25 cellular contexts compared by ENCODE assay signal in genomic region chr13:98880673-98881072, GRCh38.
DNase-seq lines count a peak whose midpoint lies in the region; ATAC-seq, FAIRE-seq and TF ChIP-seq lines count a peak whose summit lies in the region.
"Had no signal": no experiment of that assay in that cellular context is flagged by ENCODE, and none has a peak within 500 bp of the region (broad histone marks: within the 10 kb centered on the region; RNA-seq: fewer than 3 reads in every experiment).

No MANE protein-coding gene starts in this region.

- no peak for TF ChIP-seq POLR2A in heart left ventricle (IDR thresholded peaks at IDR 0.05)

- peak overlapping the region; percentile 27 for H3K27ac Mint-ChIP-seq in activated naive CD8-positive, alpha-beta T cell treated with anti-CD3 and anti-CD28 coated beads for 36 hours
- no peak overlapping the region for H3K27ac Mint-ChIP-seq in activated naive CD8-positive, alpha-beta T cell treated with anti-CD3 and anti-CD28 coated beads, Interleukin-2, amount 50 U/mL, for 24 hours
- H3K27ac Mint-ChIP-seq in naive thymus-derived CD4-positive, alpha-beta T cell = peak overlapping the region in 6 of 9 donors; percentile 8 to 53 (median 18)
- H3K27ac Mint-ChIP-seq: GM23338, IgD-negative memory B cell had no signal

- peaks cover 9 to 99% (median 40%) of the 10 kb centered on the region in 3 experiments for H3K36me3 ChIP-seq in naive thymus-derived CD4-positive, alpha-beta T cell (ENCODE audit: control insufficient read depth in 2 of 3, insufficient read depth in 3 of 3, low read length in 3 of 3)
- H3K36me3 ChIP-seq in heart left ventricle = peaks cover 2 to 100% (median 98%) of the 10 kb centered on the region in 9 donors

- no peaks in the 10 kb centered on the region for H3K9me3 Mint-ChIP-seq in activated naive CD8-positive, alpha-beta T cell treated with anti-CD3 and anti-CD28 coated beads for 36 hours
- H3K9me3 Mint-ChIP-seq in activated naive CD8-positive, alpha-beta T cell treated with anti-CD3 and anti-CD28 coated beads, Interleukin-2, amount 50 U/mL, for 24 hours = no peaks in the 10 kb centered on the region
- no peaks in the 10 kb centered on the region for H3K9me3 Mint-ChIP-seq in naive thymus-derived CD4-positive, alpha-beta T cell
- H3K9me3 Mint-ChIP-seq: GM23338, IgD-negative memory B cell had no signal

- no peaks in the 10 kb centered on the region for H3K9me3 ChIP-seq in naive thymus-derived CD4-positive, alpha-beta T cell (ENCODE audit: control insufficient read depth in 2 of 3, low read length in 3 of 3)
- H3K9me3 ChIP-seq in heart left ventricle = no peaks in the 10 kb centered on the region
- H3K9me3 ChIP-seq: SJSA1 had no signal

- no peaks in the 10 kb centered on the region for H3K27me3 ChIP-seq in naive thymus-derived CD4-positive, alpha-beta T cell (ENCODE audit: control insufficient read depth in 2 of 2, insufficient read depth in 2 of 2, low read length in 2 of 2)
- H3K27me3 ChIP-seq in heart left ventricle = no peaks in the 10 kb centered on the region
- H3K27me3 ChIP-seq: SJSA1 had no signal

- no peak overlapping the region for H3K27ac ChIP-seq in naive thymus-derived CD4-positive, alpha-beta T cell (ENCODE audit: low read depth, low read length)
- no peak overlapping the region for H3K27ac ChIP-seq in heart left ventricle
- H3K27ac ChIP-seq: HL-60, KMS-11, SJSA1 had no signal

- H3K4me1 Mint-ChIP-seq in activated naive CD8-positive, alpha-beta T cell treated with anti-CD3 and anti-CD28 coated beads for 36 hours = peaks cover 3% of the 10 kb centered on the region
- peaks cover 3% of the 10 kb centered on the region for H3K4me1 Mint-ChIP-seq in activated naive CD8-positive, alpha-beta T cell treated with anti-CD3 and anti-CD28 coated beads, Interleukin-2, amount 50 U/mL, for 24 hours
- peaks cover 0 to 15% (median 3%) of the 10 kb centered on the region in 7 donors for H3K4me1 Mint-ChIP-seq in naive thymus-derived CD4-positive, alpha-beta T cell

- ATAC-seq in activated naive CD8-positive, alpha-beta T cell treated with anti-CD3 and anti-CD28 coated beads, Interleukin-2, amount 50 U/mL, for 24 hours = no peak
- no peak for ATAC-seq in naive thymus-derived CD4-positive, alpha-beta T cell
- ATAC-seq in GM19395 (IDR thresholded peaks at IDR 0.05; ENCODE audit: unreplicated experiment) = no peak
- no peak for ATAC-seq in heart left ventricle
- ATAC-seq: GM23338 had no signal

- TF ChIP-seq CTCF in heart left ventricle (IDR thresholded peaks at IDR 0.05) = no peak

- 81 to 88% (median 84%) methylated on average over 2 of the region's 2 CpGs for WGBS in heart left ventricle, 4 donors

- no peak for FAIRE-seq in GM19239 (lab: Jason Lieb, UNC)
- FAIRE-seq: GM18507 had no signal

- no peak overlapping the region for H3K4me3 ChIP-seq in naive thymus-derived CD4-positive, alpha-beta T cell (ENCODE audit: low read length)
- H3K4me3 ChIP-seq in heart left ventricle = no peak overlapping the region
- H3K4me3 ChIP-seq: GM23338, SJSA1 had no signal

- CTCF ChIA-PET in naive thymus-derived CD4-positive, alpha-beta T cell (lab: Charles Lee) = no interaction called here

- POLR2A ChIA-PET in naive thymus-derived CD4-positive, alpha-beta T cell (lab: Charles Lee) = no interaction called here

- H3K4me1 ChIP-seq in naive thymus-derived CD4-positive, alpha-beta T cell (ENCODE audit: control insufficient read depth in 2 of 2, insufficient read depth in 2 of 2, low read length in 2 of 2) = no peaks in the 10 kb centered on the region
- peaks cover 0 to 19% (median 4%) of the 10 kb centered on the region in 12 donors for H3K4me1 ChIP-seq in heart left ventricle

- no peak overlapping the region for H3K4me3 Mint-ChIP-seq in activated naive CD8-positive, alpha-beta T cell treated with anti-CD3 and anti-CD28 coated beads for 36 hours
- H3K4me3 Mint-ChIP-seq in activated naive CD8-positive, alpha-beta T cell treated with anti-CD3 and anti-CD28 coated beads, Interleukin-2, amount 50 U/mL, for 24 hours = no peak overlapping the region
- no peak overlapping the region for H3K4me3 Mint-ChIP-seq in naive thymus-derived CD4-positive, alpha-beta T cell
- H3K4me3 Mint-ChIP-seq: GM23338, IgD-negative memory B cell had no signal

- intact Hi-C loops in naive thymus-derived CD4-positive, alpha-beta T cell (cut with micrococcal nuclease) = no loop called here
- intact Hi-C loops in heart left ventricle (cut with DNase I) = no loop called here

- DNase-seq in activated naive CD8-positive, alpha-beta T cell treated with anti-CD3 and anti-CD28 coated beads for 36 hours = no peak
- no peak for DNase-seq in activated naive CD8-positive, alpha-beta T cell treated with anti-CD3 and anti-CD28 coated beads, Interleukin-2, amount 50 U/mL, for 24 hours
- DNase-seq in dermis blood vessel endothelial cell = peak; percentile 56
- DNase-seq in naive thymus-derived CD4-positive, alpha-beta T cell = no peak
- DNase-seq in GM19239 (ENCODE audit: insufficient read length, low spot score) = no peak
- no peak for DNase-seq in heart left ventricle
- DNase-seq in NCI-H82 treated with DMSO at 0.1 percent for 48 hours (lab: John Stamatoyannopoulos, UW; ENCODE audit: unreplicated experiment) = no peak
- DNase-seq: 8988T, DND-41, HCEC 1CT, NCI-H1048, NCI-H1694, NCI-H2029 treated with DMSO at 0.1 percent for 48 hours, NCI-H446 treated with DMSO at 0.1 percent for 48 hours, NCI-H526, NCI-H82, Right ventricle myocardium superior, RPMI8226 had no signal

- peaks cover 34% of the 10 kb centered on the region for H3K36me3 Mint-ChIP-seq in activated naive CD8-positive, alpha-beta T cell treated with anti-CD3 and anti-CD28 coated beads for 36 hours
- peaks cover 45% of the 10 kb centered on the region for H3K36me3 Mint-ChIP-seq in activated naive CD8-positive, alpha-beta T cell treated with anti-CD3 and anti-CD28 coated beads, Interleukin-2, amount 50 U/mL, for 24 hours (ENCODE audit: low read depth)
- H3K36me3 Mint-ChIP-seq in naive thymus-derived CD4-positive, alpha-beta T cell = peaks cover 30 to 94% (median 73%) of the 10 kb centered on the region in 5 donors

- no peaks in the 10 kb centered on the region for H3K27me3 Mint-ChIP-seq in activated naive CD8-positive, alpha-beta T cell treated with anti-CD3 and anti-CD28 coated beads for 36 hours
- no peaks in the 10 kb centered on the region for H3K27me3 Mint-ChIP-seq in activated naive CD8-positive, alpha-beta T cell treated with anti-CD3 and anti-CD28 coated beads, Interleukin-2, amount 50 U/mL, for 24 hours
- no peaks in the 10 kb centered on the region for H3K27me3 Mint-ChIP-seq in naive thymus-derived CD4-positive, alpha-beta T cell
- H3K27me3 Mint-ChIP-seq: IgD-negative memory B cell had no signal
